15 cellular contexts compared by ENCODE assay signal in the genomic region with DNA sequence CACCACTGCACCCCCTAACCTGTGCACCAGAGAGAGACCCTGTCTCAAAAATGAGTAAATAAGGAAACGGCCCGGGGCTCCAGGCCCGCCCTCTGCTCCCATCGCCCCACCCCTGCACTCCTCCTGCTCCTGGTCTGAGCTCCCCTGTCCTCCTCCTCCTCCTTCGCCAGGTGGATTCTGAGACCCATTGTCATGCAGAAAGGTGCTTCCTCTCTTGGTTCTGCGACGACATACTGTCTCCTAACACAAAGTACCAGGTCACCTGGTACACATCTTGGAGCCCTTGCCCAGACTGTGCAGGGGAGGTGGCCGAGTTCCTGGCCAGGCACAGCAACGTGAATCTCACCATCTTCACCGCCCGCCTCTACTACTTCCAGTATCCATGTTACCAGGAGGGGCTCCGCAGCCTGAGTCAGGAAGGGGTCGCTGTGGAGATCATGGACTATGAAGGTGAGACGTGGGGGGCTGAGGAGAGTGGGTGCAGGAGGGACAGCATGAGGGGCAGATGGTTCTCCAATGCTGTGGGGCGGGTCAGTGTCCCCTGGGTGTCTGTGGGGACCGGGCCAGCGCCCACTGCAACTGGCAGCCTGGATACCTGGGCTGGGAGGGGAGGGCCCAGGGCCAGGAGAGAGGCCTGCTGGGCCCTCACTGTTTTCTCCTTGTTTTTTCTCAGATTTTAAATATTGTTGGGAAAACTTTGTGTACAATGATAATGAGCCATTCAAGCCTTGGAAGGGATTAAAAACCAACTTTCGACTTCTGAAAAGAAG. TPM values are rescaled to one million over a fixed set of nuclear protein-coding genes. Genes with fewer than 3 reads are reported as not detected.
A peak's percentile ranks its signal among the peaks of the same experiment; 100 is the strongest.
DNase-seq lines count a peak whose midpoint lies in the region; ATAC-seq and TF ChIP-seq lines count a peak whose summit lies in the region.
"Had no signal": no experiment of that assay in that cellular context is flagged by ENCODE, and none has a peak within 500 bp of the region (broad histone marks: within the 10 kb centered on the region; RNA-seq: fewer than 3 reads in every experiment).

No MANE protein-coding gene starts in this region.

- H3K36me3 Mint-ChIP-seq in effector memory CD8-positive, alpha-beta T cell (ENCODE audit: insufficient read depth), result peaks cover 44% of the 10 kb centered on the region
- H3K36me3 Mint-ChIP-seq in natural killer cell, result no peaks in the 10 kb centered on the region

- H3F3A ChIP-seq in Loucy (ENCODE audit: low read depth), result 0 out of 2 replicates have a peak, but pooled peaks cover 3% of the 10 kb centered on the region

- no peak for TF ChIP-seq POLR2A in esophagus muscularis mucosa (IDR thresholded peaks at IDR 0.05; ENCODE audit: low read depth)

- H2AFZ ChIP-seq in Loucy (ENCODE audit: low read length), result no peak overlapping the region

- H3K27me3 ChIP-seq in Loucy (ENCODE audit: insufficient read depth, low read length, poor library complexity, severe bottlenecking), result no peaks in the 10 kb centered on the region
- H3K27me3 ChIP-seq in psoas muscle (ENCODE audit: insufficient read depth in 3 of 3, low read length in 2 of 3), result peaks cover 0 to 13% (median 0%) of the 10 kb centered on the region in 3 donors
- no peaks in the 10 kb centered on the region for H3K27me3 ChIP-seq in esophagus muscularis mucosa
- H3K27me3 ChIP-seq: BE2C, MG63, suprapubic skin had no signal

- peak overlapping the region; percentile 89 to 92 for H3K27ac Mint-ChIP-seq in effector memory CD8-positive, alpha-beta T cell
- H3K27ac Mint-ChIP-seq in natural killer cell, result peak overlapping the region; percentile 94 to 96

- WGBS in psoas muscle, 3 donors, result 80 to 81% (median 81%) methylated on average over 17 to 18 of the region's 18 CpGs
- 75% methylated on average over 18 of the region's 18 CpGs for WGBS in esophagus muscularis mucosa

- no peak overlapping the region for H3K27ac ChIP-seq in psoas muscle
- H3K27ac ChIP-seq in esophagus muscularis mucosa (replicated peaks in 1 of 4), result no peak overlapping the region
- H3K27ac ChIP-seq: left ventricle myocardium inferior, suprapubic skin had no signal

- intact Hi-C loops in natural killer cell (cut with micrococcal nuclease) (no loop called here), psoas muscle (cut with DNase I) (no loop called here), esophagus muscularis mucosa (cut with DNase I) (no loop called here)

- H3K9ac ChIP-seq in Loucy (ENCODE audit: low read depth, low read length, poor library complexity, severe bottlenecking), result peak overlapping the region; percentile 29

- no peaks in the 10 kb centered on the region for H3K36me3 ChIP-seq in Loucy (ENCODE audit: insufficient read depth, low read length)
- no peaks in the 10 kb centered on the region for H3K36me3 ChIP-seq in psoas muscle (ENCODE audit: insufficient read depth in 1 of 2, low read depth in 1 of 2)
- H3K36me3 ChIP-seq in esophagus muscularis mucosa, result peaks cover 0 to 9% (median 2%) of the 10 kb centered on the region in 4 donors
- H3K36me3 ChIP-seq: BE2C, left ventricle myocardium inferior, MG63 had no signal

- no peaks in the 10 kb centered on the region for H3K9me3 Mint-ChIP-seq in effector memory CD8-positive, alpha-beta T cell
- no peaks in the 10 kb centered on the region for H3K9me3 Mint-ChIP-seq in natural killer cell

- DNase-seq in ELF-1 (ENCODE audit: low read depth, low spot score) (peak; percentile 74), natural killer cell (no peak), psoas muscle (no peak), esophagus muscularis mucosa (ENCODE audit: extremely low spot score) (no peak)
- DNase-seq in effector memory CD8-positive, alpha-beta T cell, result no peak
- DNase-seq: BE2C; left ventricle myocardium inferior; MG63; NCI-H2029; NCI-H524 treated with DMSO at 0.1 percent for 48 hours; stimulated activated CD4-positive, alpha-beta T cell treated with anti-CD3 and anti-CD28 coated beads, Interleukin-15, amount 100 ng/mL, for 24 hours had no signal

- H3K27me3 Mint-ChIP-seq in effector memory CD8-positive, alpha-beta T cell, result no peaks in the 10 kb centered on the region
- no peaks in the 10 kb centered on the region for H3K27me3 Mint-ChIP-seq in natural killer cell (ENCODE audit: low read depth in 2 of 2)

- H3K9me3 ChIP-seq in Loucy (ENCODE audit: insufficient read depth, low read depth, low read length) (no peaks in the 10 kb centered on the region), psoas muscle (no peaks in the 10 kb centered on the region), esophagus muscularis mucosa (no peaks in the 10 kb centered on the region)
- H3K9me3 ChIP-seq: BE2C, left ventricle myocardium inferior, MG63, suprapubic skin had no signal

- H3K4me1 ChIP-seq in Loucy (ENCODE audit: insufficient read depth, low read length, poor library complexity, severe bottlenecking) (peaks cover 53% of the 10 kb centered on the region), psoas muscle (no peaks in the 10 kb centered on the region), esophagus muscularis mucosa (peaks cover 11 to 47% (median 44%) of the 10 kb centered on the region in 4 donors)

- no peak for ATAC-seq in effector memory CD8-positive, alpha-beta T cell (replicated peaks)
- ATAC-seq in natural killer cell (no peak), psoas muscle (no peak), GM19395 (IDR thresholded peaks at IDR 0.05; ENCODE audit: unreplicated experiment) (no peak)

- peak overlapping the region; percentile 38 to 98 for H3K4me3 Mint-ChIP-seq in effector memory CD8-positive, alpha-beta T cell
- no peak overlapping the region for H3K4me3 Mint-ChIP-seq in natural killer cell

- H3K4me3 ChIP-seq in Loucy (ENCODE audit: low read length, poor library complexity, severe bottlenecking) (no peak overlapping the region), psoas muscle (no peak overlapping the region), esophagus muscularis mucosa (no peak overlapping the region)
- H3K4me3 ChIP-seq: left ventricle myocardium inferior, MG63, suprapubic skin had no signal

- peak overlapping the region; percentile 45 for H3K4me2 ChIP-seq in Loucy (ENCODE audit: low read depth, low read length, poor library complexity, severe bottlenecking)

- TF ChIP-seq EP300 in esophagus muscularis mucosa (IDR thresholded peaks at IDR 0.05), result no peak

- H3K9me2 ChIP-seq in Loucy (replicated peaks; ENCODE audit: low read depth, low read length), result no peaks in the 10 kb centered on the region

- peaks cover 43 to 48% of the 10 kb centered on the region in 2 donors for H3K4me1 Mint-ChIP-seq in effector memory CD8-positive, alpha-beta T cell (ENCODE audit: low read depth in 2 of 2)
- H3K4me1 Mint-ChIP-seq in natural killer cell, result peaks cover 39 to 67% of the 10 kb centered on the region in 2 donors

- peaks cover 3% of the 10 kb centered on the region for H4K20me1 ChIP-seq in Loucy (ENCODE audit: insufficient read depth, low read length, poor library complexity, severe bottlenecking)

- H3K79me2 ChIP-seq in Loucy (ENCODE audit: insufficient read depth, low read length), result peaks cover 56% of the 10 kb centered on the region

- TF ChIP-seq CTCF in Loucy (conservative IDR thresholded peaks at IDR 0.05; ENCODE audit: low read length), result no peak
- TF ChIP-seq CTCF in natural killer cell (IDR thresholded peaks at IDR 0.05), result no peak
- no peak for TF ChIP-seq CTCF in psoas muscle (IDR thresholded peaks at IDR 0.05)
- no peak for TF ChIP-seq CTCF in esophagus muscularis mucosa (IDR thresholded peaks at IDR 0.05)

RNA-seq across cellular contexts. Expression of gene APOBEC3D, which starts 3.1 kb away (rescaled TPM):
- 10 to 100 TPM; 33.0 to 46.8 (median 37.9) TPM for total RNA-seq in natural killer cell
- 1 to 10 TPM in 1 of 4 donors, under 1 TPM in 2, not detected in 1; 0.55 to 1.1 (median 0.74) TPM for total RNA-seq in psoas muscle
- under 1 TPM; 0.08 to 0.42 (median 0.18) TPM for polyA plus RNA-seq in psoas muscle
- 1 to 10 TPM in 2 of 4 donors, under 1 TPM in 2; 0.66 to 3.4 (median 1.1) TPM for total RNA-seq in esophagus muscularis mucosa
- total RNA-seq: suprapubic skin had no signal

RNA-seq across cellular contexts. Expression of gene APOBEC3C, which starts 3.7 kb away (rescaled TPM):
- total RNA-seq in natural killer cell (100 to 1,000 TPM; 144 to 168 (median 155) TPM), psoas muscle (1 to 10 TPM; 1.7 to 4.6 (median 2.3) TPM), esophagus muscularis mucosa (10 to 100 TPM in 2 of 4 donors, 1 to 10 TPM in 2; 7.1 to 11.3 (median 8.8) TPM)
- 1 to 10 TPM in 2 of 3 donors, under 1 TPM in 1; 0.82 to 1.4 (median 1.1) TPM for polyA plus RNA-seq in psoas muscle

RNA-seq across cellular contexts. Expression of gene APOBEC3F, which starts 22.9 kb away (rescaled TPM):
- total RNA-seq in natural killer cell, result 10 to 100 TPM; 30.1 to 54.4 (median 41.0) TPM
- 1 to 10 TPM in 1 of 4 donors, under 1 TPM in 3; 0.40 to 1.4 (median 0.53) TPM for total RNA-seq in psoas muscle
- under 1 TPM; 0.06 to 0.55 (median 0.48) TPM for polyA plus RNA-seq in psoas muscle
- total RNA-seq in esophagus muscularis mucosa, result 1 to 10 TPM; 2.8 to 5.0 (median 3.9) TPM

RNA-seq across cellular contexts. Expression of gene APOBEC3B, which starts 35.6 kb away (rescaled TPM):
- total RNA-seq in natural killer cell, result 1 to 10 TPM; 1.7 to 2.3 (median 2.2) TPM
- total RNA-seq in psoas muscle, result under 1 TPM in 2 of 4 donors, not detected in 2; 0.30 to 0.59 TPM
- polyA plus RNA-seq in psoas muscle, result under 1 TPM; 0.15 to 0.57 (median 0.18) TPM
- total RNA-seq in esophagus muscularis mucosa, result under 1 TPM in 1 of 4 donors, not detected in 3; 0.50 TPM
- total RNA-seq: bronchial epithelial cell had no signal

RNA-seq across cellular contexts. Expression of gene APOBEC3G, which starts 59.3 kb away (rescaled TPM):
- total RNA-seq in natural killer cell (100 to 1,000 TPM; 168 to 308 (median 237) TPM), psoas muscle (1 to 10 TPM; 1.0 to 1.6 (median 1.3) TPM), esophagus muscularis mucosa (1 to 10 TPM; 4.1 to 7.9 (median 5.5) TPM)
- 1 to 10 TPM in 1 of 3 donors, under 1 TPM in 2; 0.45 to 1.1 (median 0.93) TPM for polyA plus RNA-seq in psoas muscle

Comparison
In these comparisons a context has a peak if more than half of its experiments do, and no peak if none do; other contexts are left out.
1. RNA of gene APOBEC3D, which starts 3.1 kb away (total RNA-seq): 33.0 to 46.8 TPM in natural killer cell; 0.66 to 3.4 TPM in esophagus muscularis mucosa and 0.55 to 1.1 TPM in psoas muscle; every median in the first group is over 4 times any median in the second.
2. RNA of gene APOBEC3C, which starts 3.7 kb away (total RNA-seq): 144 to 168 TPM in natural killer cell; 7.1 to 11.3 TPM in esophagus muscularis mucosa and 1.7 to 4.6 TPM in psoas muscle; every median in the first group is over 10 times any median in the second.
3. RNA of gene APOBEC3F, which starts 22.9 kb away (total RNA-seq): 30.1 to 54.4 TPM in natural killer cell; 2.8 to 5.0 TPM in esophagus muscularis mucosa and 0.40 to 1.4 TPM in psoas muscle; every median in the first group is over 4 times any median in the second.